Comparison of ENCODE assay signal across 1 cellular context in the genomic region with DNA sequence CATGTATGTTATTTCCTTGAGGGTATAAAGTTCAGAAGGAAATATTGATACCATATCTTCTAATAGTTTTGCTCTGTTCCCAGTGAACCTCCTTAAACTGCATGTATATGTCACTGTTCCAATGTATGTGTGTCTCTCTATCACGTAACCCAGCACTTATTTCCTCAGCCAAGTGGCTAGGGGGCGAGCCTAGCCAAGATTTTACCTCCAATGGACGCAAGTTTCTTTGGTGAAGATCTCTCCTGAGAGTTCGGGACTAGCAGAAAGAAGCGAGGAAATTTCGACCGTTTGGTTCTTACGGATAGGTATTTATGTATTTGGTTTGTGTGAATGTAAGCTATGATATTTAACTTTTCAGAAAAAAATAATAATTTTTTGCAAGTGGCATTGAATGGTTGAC.
TF ChIP-seq lines count a peak whose summit lies in the region.

No MANE protein-coding gene starts in this region.

TF ChIP-seq in HCT116, 20 proteins besides CTCF, POLR2A, EP300 and RAD21:
- TF ChIP-seq EZH2phosphoT487 (IDR thresholded peaks at IDR 0.05; ENCODE audit: borderline replicate concordance), result no peak
- no peak for TF ChIP-seq SRF (IDR thresholded peaks at IDR 0.05; ENCODE audit: low read depth)
- TF ChIP-seq, protein P1, sequence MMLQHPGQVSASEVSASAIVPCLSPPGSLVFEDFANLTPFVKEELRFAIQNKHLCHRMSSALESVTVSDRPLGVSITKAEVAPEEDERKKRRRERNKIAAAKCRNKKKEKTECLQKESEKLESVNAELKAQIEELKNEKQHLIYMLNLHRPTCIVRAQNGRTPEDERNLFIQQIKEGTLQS (IDR thresholded peaks at IDR 0.05), result no peak
- TF ChIP-seq YY1 (IDR thresholded peaks at IDR 0.05; ENCODE audit: extremely low read depth, insufficient replicate concordance, low read depth, low read length), result no peak
- no peak for TF ChIP-seq SIN3A (IDR thresholded peaks at IDR 0.05; ENCODE audit: low read depth)
- TF ChIP-seq ZFX (IDR thresholded peaks at IDR 0.05), result no peak
- no peak for TF ChIP-seq EGR1 (IDR thresholded peaks at IDR 0.05; ENCODE audit: low read depth)
- TF ChIP-seq EZH2 (IDR thresholded peaks at IDR 0.05), result no peak
- no peak for TF ChIP-seq CEBPB (IDR thresholded peaks at IDR 0.05; ENCODE audit: low read depth)
- no peak for TF ChIP-seq SP1 (IDR thresholded peaks at IDR 0.05; ENCODE audit: low read depth)
- TF ChIP-seq TCF7L2 (IDR thresholded peaks at IDR 0.05; ENCODE audit: borderline replicate concordance, extremely low read depth, insufficient read depth, insufficient read length), result no peak
